Comparison of ENCODE assay signal across 20 cellular contexts in the genomic region with DNA sequence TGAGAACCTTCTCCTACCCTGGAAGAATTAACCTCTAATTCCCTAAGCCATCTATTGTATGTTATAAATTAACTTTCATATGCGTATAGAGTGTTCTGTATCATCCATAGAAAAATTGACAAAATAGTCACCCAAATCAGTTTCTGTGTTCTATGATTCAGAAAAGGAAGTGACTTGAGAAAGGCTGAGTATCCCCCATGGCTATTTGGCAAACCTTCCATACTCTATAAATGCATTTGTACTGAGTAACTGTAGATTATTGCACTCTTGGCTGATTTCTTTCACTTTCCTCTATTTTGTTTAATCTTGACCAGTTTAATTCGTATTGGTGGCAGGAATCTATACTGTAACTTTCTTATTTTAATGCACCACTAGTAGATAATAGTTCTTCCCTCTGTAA.
DNase-seq lines count a peak whose midpoint lies in the region; ATAC-seq, FAIRE-seq and TF ChIP-seq lines count a peak whose summit lies in the region.
"Had no signal": no experiment of that assay in that cellular context is flagged by ENCODE, and none has a peak within 500 bp of the region (broad histone marks: within the 10 kb centered on the region; RNA-seq: fewer than 3 reads in every experiment).

No MANE protein-coding gene starts in this region.

- no peaks in the 10 kb centered on the region for H3K9me3 Mint-ChIP-seq in astrocyte (ENCODE audit: unreplicated experiment)
- H3K9me3 Mint-ChIP-seq: activated B cell treated with CpG ODN at 0.5 μM for 24 hours; activated naive CD4-positive, alpha-beta T cell treated with anti-CD3 and anti-CD28 coated beads, Interleukin-2, amount 50 U/mL, for 72 hours; activated T-cell treated with anti-CD3 and anti-CD28 coated beads, Interleukin-2, amount 50 U/mL, for 4 hours; neural crest cell; stimulated activated effector memory CD8-positive, alpha-beta T cell treated with anti-CD3 and anti-CD28 coated beads, Interleukin-12 subunit alpha, Interleukin-12 subunit beta, amount 100 ng/mL, for 72 hours had no signal

- H3K4me3 ChIP-seq in astrocyte (ENCODE audit: insufficient read depth, low read depth, low read length) (no peak overlapping the region), fibroblast of pulmonary artery (replicated peaks; ENCODE audit: low read depth, low read length) (no peak overlapping the region)
- H3K4me3 ChIP-seq: esophagus muscularis mucosa had no signal

- ATAC-seq in HG02759 (IDR thresholded peaks at IDR 0.05; ENCODE audit: unreplicated experiment): no peak
- ATAC-seq in HG03342 (IDR thresholded peaks at IDR 0.05; ENCODE audit: unreplicated experiment): no peak
- ATAC-seq: activated CD8-positive, alpha-beta T cell treated with anti-CD3 and anti-CD28 coated beads, Interleukin-2, amount 10 ng/mL, durations not matched to agents 7 days and 5 days; activated naive CD4-positive, alpha-beta T cell treated with anti-CD3 and anti-CD28 coated beads, Interleukin-2, amount 50 U/mL, for 72 hours; activated T-cell treated with anti-CD3 and anti-CD28 coated beads, Interleukin-2, amount 50 U/mL, for 4 hours; left colon; stimulated activated effector memory CD8-positive, alpha-beta T cell treated with anti-CD3 and anti-CD28 coated beads, Interleukin-12 subunit alpha, Interleukin-12 subunit beta, amount 100 ng/mL, for 72 hours had no signal

- no peak overlapping the region for H3K27ac Mint-ChIP-seq in astrocyte (ENCODE audit: unreplicated experiment)
- H3K27ac Mint-ChIP-seq: activated B cell treated with CpG ODN at 0.5 μM for 24 hours; activated CD8-positive, alpha-beta T cell treated with anti-CD3 and anti-CD28 coated beads, Interleukin-2, amount 10 ng/mL, durations not matched to agents 7 days and 5 days; activated naive CD4-positive, alpha-beta T cell treated with anti-CD3 and anti-CD28 coated beads, Interleukin-2, amount 50 U/mL, for 72 hours; stimulated activated effector memory CD8-positive, alpha-beta T cell treated with anti-CD3 and anti-CD28 coated beads, Interleukin-12 subunit alpha, Interleukin-12 subunit beta, amount 100 ng/mL, for 72 hours had no signal

- H2AFZ ChIP-seq in astrocyte (ENCODE audit: low read depth, low read length): no peak overlapping the region

- H3K36me3 ChIP-seq in astrocyte (ENCODE audit: insufficient read depth, low read length): no peaks in the 10 kb centered on the region
- H3K36me3 ChIP-seq: esophagus muscularis mucosa had no signal

- H3K4me3 Mint-ChIP-seq in astrocyte (ENCODE audit: unreplicated experiment): no peak overlapping the region
- H3K4me3 Mint-ChIP-seq: activated B cell treated with CpG ODN at 0.5 μM for 24 hours; activated CD8-positive, alpha-beta T cell treated with anti-CD3 and anti-CD28 coated beads, Interleukin-2, amount 10 ng/mL, durations not matched to agents 7 days and 5 days; activated T-cell treated with anti-CD3 and anti-CD28 coated beads, Interleukin-2, amount 50 U/mL, for 4 hours; neural crest cell; stimulated activated effector memory CD8-positive, alpha-beta T cell treated with anti-CD3 and anti-CD28 coated beads, Interleukin-12 subunit alpha, Interleukin-12 subunit beta, amount 100 ng/mL, for 72 hours had no signal

- peaks cover 3% of the 10 kb centered on the region for H3K4me1 ChIP-seq in astrocyte (ENCODE audit: insufficient read depth, low read length)
- H3K4me1 ChIP-seq: esophagus muscularis mucosa had no signal

- H3K27me3 Mint-ChIP-seq in astrocyte (ENCODE audit: low read depth, unreplicated experiment): peaks cover 2% of the 10 kb centered on the region

- H3K27ac ChIP-seq in astrocyte (ENCODE audit: low read depth, low read length): peak overlapping the region; percentile 54
- H3K27ac ChIP-seq: esophagus muscularis mucosa had no signal

- H3K79me2 ChIP-seq in astrocyte (ENCODE audit: insufficient read depth, low read length): no peaks in the 10 kb centered on the region

- TF ChIP-seq CTCF in astrocyte (IDR thresholded peaks at IDR 0.05; ENCODE audit: insufficient read depth, low read depth, low read length) (no peak), fibroblast of pulmonary artery (IDR thresholded peaks at IDR 0.05; ENCODE audit: low read length, missing control alignments) (no peak)

- H3K36me3 Mint-ChIP-seq in astrocyte (ENCODE audit: low read depth, unreplicated experiment): no peaks in the 10 kb centered on the region
- H3K36me3 Mint-ChIP-seq: activated naive CD4-positive, alpha-beta T cell treated with anti-CD3 and anti-CD28 coated beads, Interleukin-2, amount 50 U/mL, for 72 hours; stimulated activated effector memory CD8-positive, alpha-beta T cell treated with anti-CD3 and anti-CD28 coated beads, Interleukin-12 subunit alpha, Interleukin-12 subunit beta, amount 100 ng/mL, for 72 hours had no signal

- no peaks in the 10 kb centered on the region for H3K4me1 Mint-ChIP-seq in astrocyte (ENCODE audit: low read depth, unreplicated experiment)
- H3K4me1 Mint-ChIP-seq: activated B cell treated with CpG ODN at 0.5 μM for 24 hours; neural crest cell; stimulated activated effector memory CD8-positive, alpha-beta T cell treated with anti-CD3 and anti-CD28 coated beads, Interleukin-12 subunit alpha, Interleukin-12 subunit beta, amount 100 ng/mL, for 72 hours had no signal

- no peaks in the 10 kb centered on the region for H4K20me1 ChIP-seq in astrocyte (ENCODE audit: insufficient read depth, low read length)

- peak overlapping the region; percentile 46 for H3K4me2 ChIP-seq in astrocyte (ENCODE audit: low read length)

- FAIRE-seq in astrocyte (lab: Jason Lieb, UNC): no peak

- H3K9ac ChIP-seq in astrocyte (ENCODE audit: low read length): peak overlapping the region; percentile 6

- H3K27me3 ChIP-seq in astrocyte (ENCODE audit: insufficient read depth, low read length): no peaks in the 10 kb centered on the region
- H3K27me3 ChIP-seq: esophagus muscularis mucosa had no signal

- DNase-seq in HPDE6-E6E7 (ENCODE audit: extremely low spot score) (peak; percentile 21), astrocyte (ENCODE audit: low read depth) (peak; percentile 67), fibroblast of pulmonary artery (ENCODE audit: low read depth) (peak; percentile 55), stromal cell of bone marrow (ENCODE audit: low read depth) (peak; percentile 41)
- no peak for DNase-seq in stimulated activated CD4-positive, alpha-beta T cell treated with anti-CD3 and anti-CD28 coated beads, Interleukin-2, amount 100 ng/mL, for 48 hours
- DNase-seq: activated B cell treated with CpG ODN at 0.5 μM for 24 hours; activated CD8-positive, alpha-beta T cell treated with anti-CD3 and anti-CD28 coated beads, Interleukin-2, amount 10 ng/mL, durations not matched to agents 7 days and 5 days; activated T-cell treated with anti-CD3 and anti-CD28 coated beads, Interleukin-2, amount 50 U/mL, for 4 hours; C1 segment of cervical spinal cord; central memory CD4-positive, alpha-beta T cell; left colon; NCI-H1694 treated with DMSO at 0.1 percent for 48 hours; SHP77; T-helper 2 cell had no signal

- H3K9me3 ChIP-seq in astrocyte (ENCODE audit: insufficient read depth, low read depth, low read length): no peaks in the 10 kb centered on the region
- H3K9me3 ChIP-seq: esophagus muscularis mucosa had no signal

Comparison
In these comparisons a context has a peak if more than half of its experiments do, and no peak if none do; other contexts are left out.
1. DNase-seq: peak in HPDE6-E6E7 (single experiment), astrocyte (single experiment), fibroblast of pulmonary artery (single experiment) and stromal cell of bone marrow (single experiment); none in stimulated activated CD4-positive, alpha-beta T cell treated with anti-CD3 and anti-CD28 coated beads, Interleukin-2, amount 100 ng/mL, for 48 hours (0 of 2).